16 cellular contexts compared by ENCODE assay signal in the genomic region with DNA sequence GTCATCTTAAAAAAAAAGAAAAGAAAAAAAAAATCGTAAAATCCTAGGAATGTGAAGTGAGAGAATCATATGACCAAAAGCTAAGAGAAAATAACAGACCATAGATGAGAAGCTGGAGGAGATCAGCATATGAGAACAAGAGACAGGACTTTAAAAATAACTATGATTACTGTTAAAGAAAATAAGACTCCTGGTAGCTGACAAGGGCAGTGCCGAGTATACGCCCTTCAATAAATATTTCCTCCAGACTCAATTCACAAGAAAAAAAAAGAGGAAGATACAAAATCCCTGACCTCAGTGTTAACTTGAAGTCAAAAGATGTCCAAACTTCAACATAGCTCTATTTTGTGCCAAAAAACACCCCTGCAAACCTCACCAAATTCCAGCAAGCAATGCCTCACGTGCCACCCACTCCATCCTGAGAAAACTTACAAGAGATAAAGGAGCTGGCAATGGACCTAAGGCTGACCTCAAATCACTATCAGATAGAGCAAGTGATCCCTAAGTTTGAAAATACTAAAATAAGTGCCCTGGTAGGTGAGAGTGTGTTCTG.
"Had no signal": no experiment of that assay in that cellular context is flagged by ENCODE, and none has a peak within 500 bp of the region (broad histone marks: within the 10 kb centered on the region; RNA-seq: fewer than 3 reads in every experiment).

No MANE protein-coding gene starts in this region.

- H3K4me1 Mint-ChIP-seq: activated CD8-positive, alpha-beta memory T cell treated with anti-CD3 and anti-CD28 coated beads, Interleukin-2, amount 10 ng/mL, durations not matched to agents 7 days and 5 days; immature natural killer cell; T-helper 17 cell had no signal

- H3K4me1 ChIP-seq: lower lobe of right lung, prostate gland, right lobe of liver, suprapubic skin had no signal

- DNase-seq: activated CD4-positive, alpha-beta memory T cell treated with anti-CD3 and anti-CD28 coated beads for 36 hours; activated CD8-positive, alpha-beta memory T cell treated with anti-CD3 and anti-CD28 coated beads, Interleukin-2, amount 10 ng/mL, durations not matched to agents 7 days and 5 days; activated effector memory CD4-positive, alpha-beta T cell treated with Interleukin-2 at 50 U/mL for 16 hours; activated naive CD4-positive, alpha-beta T cell treated with anti-CD3 and anti-CD28 coated beads, Interleukin-2, amount 50 U/mL, for 16 hours; activated T-cell treated with anti-CD3 and anti-CD28 coated beads, Interleukin-2, amount 50 U/mL, for 24 hours; foreskin fibroblast; immature natural killer cell; lower lobe of right lung; right lobe of liver; stimulated activated naive CD8-positive, alpha-beta T cell treated with anti-CD3 and anti-CD28 coated beads, Interleukin-15, Interleukin-2, amounts not matched to agents 100 U/mL and 50 U/mL, for 24 hours; T-helper 17 cell; WERI-Rb-1 had no signal

- H3K27me3 ChIP-seq: right lobe of liver, suprapubic skin had no signal

- H3K36me3 ChIP-seq: lower lobe of right lung, prostate gland, right lobe of liver, suprapubic skin, WERI-Rb-1 had no signal

- ATAC-seq: activated CD8-positive, alpha-beta memory T cell treated with anti-CD3 and anti-CD28 coated beads, Interleukin-2, amount 10 ng/mL, durations not matched to agents 7 days and 5 days; esophagus mucosa; lower lobe of right lung; right lobe of liver; stimulated activated naive CD8-positive, alpha-beta T cell treated with anti-CD3 and anti-CD28 coated beads, Interleukin-15, Interleukin-2, amounts not matched to agents 100 U/mL and 50 U/mL, for 24 hours; T-helper 17 cell had no signal

- H3K9me3 Mint-ChIP-seq: activated CD4-positive, alpha-beta memory T cell treated with anti-CD3 and anti-CD28 coated beads for 36 hours; activated T-cell treated with anti-CD3 and anti-CD28 coated beads, Interleukin-2, amount 50 U/mL, for 24 hours; mesothelial cell of epicardium had no signal

- H3K4me3 Mint-ChIP-seq: activated CD4-positive, alpha-beta memory T cell treated with anti-CD3 and anti-CD28 coated beads for 36 hours; activated CD8-positive, alpha-beta memory T cell treated with anti-CD3 and anti-CD28 coated beads, Interleukin-2, amount 10 ng/mL, durations not matched to agents 7 days and 5 days; activated T-cell treated with anti-CD3 and anti-CD28 coated beads, Interleukin-2, amount 50 U/mL, for 24 hours; immature natural killer cell; mesothelial cell of epicardium; T-helper 17 cell had no signal

- H3K4me3 ChIP-seq: lower lobe of right lung, prostate gland, right lobe of liver, suprapubic skin had no signal

- H3K27ac ChIP-seq: lower lobe of right lung, prostate gland, right lobe of liver, suprapubic skin, WERI-Rb-1 had no signal

- H3K9me3 ChIP-seq: lower lobe of right lung, prostate gland, right lobe of liver, suprapubic skin had no signal

- H3K27me3 Mint-ChIP-seq: activated CD4-positive, alpha-beta memory T cell treated with anti-CD3 and anti-CD28 coated beads for 36 hours; activated CD8-positive, alpha-beta memory T cell treated with anti-CD3 and anti-CD28 coated beads, Interleukin-2, amount 10 ng/mL, durations not matched to agents 7 days and 5 days; activated T-cell treated with anti-CD3 and anti-CD28 coated beads, Interleukin-2, amount 50 U/mL, for 24 hours; T-helper 17 cell had no signal

- H3K27ac Mint-ChIP-seq: activated CD4-positive, alpha-beta memory T cell treated with anti-CD3 and anti-CD28 coated beads for 36 hours; activated CD8-positive, alpha-beta memory T cell treated with anti-CD3 and anti-CD28 coated beads, Interleukin-2, amount 10 ng/mL, durations not matched to agents 7 days and 5 days; activated T-cell treated with anti-CD3 and anti-CD28 coated beads, Interleukin-2, amount 50 U/mL, for 24 hours; immature natural killer cell; T-helper 17 cell had no signal

- H3K36me3 Mint-ChIP-seq: activated CD4-positive, alpha-beta memory T cell treated with anti-CD3 and anti-CD28 coated beads for 36 hours; activated CD8-positive, alpha-beta memory T cell treated with anti-CD3 and anti-CD28 coated beads, Interleukin-2, amount 10 ng/mL, durations not matched to agents 7 days and 5 days; immature natural killer cell; mesothelial cell of epicardium had no signal
